ENCODE assay signal across 8 cellular contexts in genomic region chr5:157948738-157949410, GRCh38.
DNase-seq lines count a peak whose midpoint lies in the region; ATAC-seq and TF ChIP-seq lines count a peak whose summit lies in the region.

No MANE protein-coding gene starts in this region.

- TF ChIP-seq POLR2A in esophagus muscularis mucosa (IDR thresholded peaks at IDR 0.05; ENCODE audit: low read depth): no peak

- DNase-seq in COLO668 (lab: John Stamatoyannopoulos, UW; ENCODE audit: unreplicated experiment) (peak; percentile 71), activated T-cell treated with anti-CD3 and anti-CD28 coated beads for 1 hour (ENCODE audit: low read depth) (peak; percentile 69), esophagus muscularis mucosa (ENCODE audit: extremely low spot score) (peak; percentile 97)
- DNase-seq in naive thymus-derived CD8-positive, alpha-beta T cell: peak; percentile 60 to 88 (median 72)
- DNase-seq in stimulated activated CD8-positive, alpha-beta memory T cell treated with anti-CD3 and anti-CD28 coated beads, Interleukin-7, amount 100 ng/mL, for 48 hours (ENCODE audit: extremely low read depth in 1 of 2, low read depth in 1 of 2): peak; percentile 18 to 61

- no peaks in the 10 kb centered on the region for H4K20me1 ChIP-seq in OCI-LY3 (ENCODE audit: insufficient read depth, low read length)

- TF ChIP-seq CTCF in OCI-LY3 (IDR thresholded peaks at IDR 0.05; ENCODE audit: low read depth, low read length) (peak; percentile 76), esophagus muscularis mucosa (IDR thresholded peaks at IDR 0.05) (peak; percentile 84 to 93 (median 90))

- peaks cover 3 to 6% (median 4%) of the 10 kb centered on the region in 4 donors for H3K4me1 Mint-ChIP-seq in naive thymus-derived CD8-positive, alpha-beta T cell

- peaks cover 6 to 20% (median 10%) of the 10 kb centered on the region in 5 donors for H3K27me3 Mint-ChIP-seq in naive thymus-derived CD8-positive, alpha-beta T cell

- H3K4me1 ChIP-seq in HUES64 (ENCODE audit: insufficient read depth, low read length): peaks cover 17% of the 10 kb centered on the region
- H3K4me1 ChIP-seq in OCI-LY3 (ENCODE audit: low read length): peaks cover 20% of the 10 kb centered on the region; the same call in 1 of the 2 replicates
- H3K4me1 ChIP-seq in esophagus muscularis mucosa: peaks cover 4 to 18% (median 15%) of the 10 kb centered on the region in 4 donors

- H3K4me2 ChIP-seq in OCI-LY3 (ENCODE audit: low read length): peak overlapping the region; percentile 83

- H3K9me3 Mint-ChIP-seq in naive thymus-derived CD8-positive, alpha-beta T cell: no peaks in the 10 kb centered on the region

- H3K9me3 ChIP-seq in HUES64 (ENCODE audit: insufficient read depth, low read depth, low read length) (no peaks in the 10 kb centered on the region), OCI-LY3 (ENCODE audit: insufficient read depth, low read length) (no peaks in the 10 kb centered on the region), esophagus muscularis mucosa (no peaks in the 10 kb centered on the region)

- H3K27me3 ChIP-seq in HUES64 (ENCODE audit: insufficient read depth, low read length): no peaks in the 10 kb centered on the region
- no peaks in the 10 kb centered on the region for H3K27me3 ChIP-seq in OCI-LY3 (ENCODE audit: low read depth, low read length)
- no peaks in the 10 kb centered on the region for H3K27me3 ChIP-seq in esophagus muscularis mucosa

- no peak for TF ChIP-seq EP300 in esophagus muscularis mucosa (IDR thresholded peaks at IDR 0.05)

- POLR2A ChIA-PET in naive thymus-derived CD8-positive, alpha-beta T cell (lab: Charles Lee): no interaction called here

- ATAC-seq in GM21381 (IDR thresholded peaks at IDR 0.05; ENCODE audit: unreplicated experiment): peak; percentile 95
- peak; percentile 94 to 99 for ATAC-seq in naive thymus-derived CD8-positive, alpha-beta T cell

- no peaks in the 10 kb centered on the region for H3K79me2 ChIP-seq in OCI-LY3 (ENCODE audit: low read length)

- H3K36me3 Mint-ChIP-seq in naive thymus-derived CD8-positive, alpha-beta T cell: no peaks in the 10 kb centered on the region

- 23% methylated on average over 11 of the region's 11 CpGs for WGBS in HUES64
- 11% methylated on average over 11 of the region's 11 CpGs for WGBS in esophagus muscularis mucosa

- H3K27ac Mint-ChIP-seq in naive thymus-derived CD8-positive, alpha-beta T cell: no peak overlapping the region

- peak overlapping the region; percentile 71 for H2AFZ ChIP-seq in OCI-LY3 (ENCODE audit: low read depth, low read length)

- H3K9ac ChIP-seq in HUES64 (ENCODE audit: low read depth, low read length) (peak overlapping the region; percentile 47; the same call in 1 of the 2 replicates), OCI-LY3 (ENCODE audit: low read length) (peak overlapping the region; percentile 44)

- intact Hi-C loops in esophagus muscularis mucosa (cut with DNase I): loop anchor here (2.0 kb wide), 1 partner anchor 132 kb away; no protein-coding TSS in a partner anchor

- H3K4me3 Mint-ChIP-seq in naive thymus-derived CD8-positive, alpha-beta T cell: no peak overlapping the region

- no peak overlapping the region for H3K4me3 ChIP-seq in HUES64 (ENCODE audit: low read length)
- peak overlapping the region; percentile 72 for H3K4me3 ChIP-seq in OCI-LY3 (ENCODE audit: low read length)
- peak overlapping the region in 3 of 4 donors; percentile 3 to 31 (median 14) for H3K4me3 ChIP-seq in esophagus muscularis mucosa

- H3K27ac ChIP-seq in HUES64 (ENCODE audit: low read depth, low read length) (peak overlapping the region; percentile 63), OCI-LY3 (ENCODE audit: low read length) (no peak overlapping the region), esophagus muscularis mucosa (replicated peaks in 1 of 4) (peak overlapping the region; percentile 72 to 82 (median 74))

- H3K36me3 ChIP-seq in HUES64 (ENCODE audit: insufficient read depth, low read length) (no peaks in the 10 kb centered on the region), OCI-LY3 (replicated peaks; ENCODE audit: low read depth, low read length) (no peaks in the 10 kb centered on the region), esophagus muscularis mucosa (no peaks in the 10 kb centered on the region)

Comparison
In these comparisons a context has a peak if more than half of its experiments do, and no peak if none do; other contexts are left out.
1. DNase-seq: peak in every context shown above with its lines; median percentile 97 in esophagus muscularis mucosa; 72 in naive thymus-derived CD8-positive, alpha-beta T cell; 71 in COLO668; 69 in activated T-cell treated with anti-CD3 and anti-CD28 coated beads for 1 hour; 40 in stimulated activated CD8-positive, alpha-beta memory T cell treated with anti-CD3 and anti-CD28 coated beads, Interleukin-7, amount 100 ng/mL, for 48 hours.